8 cellular contexts compared by ENCODE assay signal in the genomic region with DNA sequence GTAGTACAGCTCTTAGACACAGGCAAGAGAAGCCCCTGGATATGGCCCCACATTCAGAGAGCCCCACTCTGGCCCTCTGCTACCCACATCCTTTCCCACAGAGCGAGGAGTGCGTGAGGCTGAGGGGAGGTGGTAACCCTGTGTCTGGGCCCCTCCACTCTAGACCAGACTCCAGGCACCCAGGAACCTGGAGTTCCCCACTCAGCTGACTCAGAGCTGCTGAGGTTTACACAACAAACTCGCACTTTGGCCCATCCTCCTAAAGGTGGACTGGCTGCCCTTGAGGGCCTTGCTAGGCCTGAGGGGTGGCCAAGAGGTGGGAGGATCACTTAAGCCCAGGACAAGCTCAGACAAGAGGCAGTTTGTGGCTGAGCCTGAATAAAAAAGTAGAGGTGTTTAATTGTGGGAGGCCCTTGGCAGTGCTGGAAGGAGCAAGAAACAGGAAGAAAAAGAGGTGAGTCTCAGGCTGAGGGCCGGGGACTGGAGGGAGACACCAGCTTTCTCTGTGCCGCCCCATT. TPM values are rescaled to one million over a fixed set of nuclear protein-coding genes. Genes with fewer than 3 reads are reported as not detected.
A peak's percentile ranks its signal among the peaks of the same experiment; 100 is the strongest.
DNase-seq lines count a peak whose midpoint lies in the region; ATAC-seq, FAIRE-seq and TF ChIP-seq lines count a peak whose summit lies in the region.

No MANE protein-coding gene starts in this region.

- H2BK15ac ChIP-seq in H9 (ENCODE audit: low read depth, low read length), result no peak overlapping the region

- H3K14ac ChIP-seq in H9 (ENCODE audit: insufficient read depth, low read length), result no peak overlapping the region

- no peak overlapping the region for H4K91ac ChIP-seq in H9 (ENCODE audit: insufficient read length, low read depth, low read length)

- no peaks in the 10 kb centered on the region for H3K79me1 ChIP-seq in H9 (ENCODE audit: insufficient read depth, low read depth, low read length, poor library complexity, severe bottlenecking)

- no peak overlapping the region for H2BK5ac ChIP-seq in H9 (ENCODE audit: insufficient read length, low read length)

- H2BK12ac ChIP-seq in H9 (ENCODE audit: insufficient read length, low read depth, low read length), result no peak overlapping the region

- BruUV-seq in HepG2 (replicated peaks; lab: Mats Ljungman, UMichigan), result no TSS peak

- peak overlapping the region in 1 of 3 experiments; percentile 40; a peak in 2 of 6 replicates for H3K4me3 ChIP-seq in HepG2 (replicated peaks in 1 of 3; ENCODE audit: insufficient read depth in 1 of 3, low read depth in 2 of 3, low read length in 3 of 3)

- no peak overlapping the region for H2BK20ac ChIP-seq in H9 (ENCODE audit: low read depth, low read length, poor library complexity, severe bottlenecking)

- peak overlapping the region; percentile 48 for H3K4me3 Mint-ChIP-seq in activated CD4-positive, alpha-beta T cell treated with anti-CD3 and anti-CD28 coated beads, Interleukin-2, amount 10 ng/mL, durations not matched to agents 24 days and 14 days
- no peak overlapping the region for H3K4me3 Mint-ChIP-seq in H9

- H3K4me1 Mint-ChIP-seq in activated CD4-positive, alpha-beta T cell treated with anti-CD3 and anti-CD28 coated beads, Interleukin-2, amount 10 ng/mL, durations not matched to agents 24 days and 14 days, result peaks cover 40% of the 10 kb centered on the region
- peaks cover 5 to 7% of the 10 kb centered on the region in 2 experiments; a peak in 3 of 4 replicates for H3K4me1 Mint-ChIP-seq in H9

- H3K4me1 ChIP-seq in HepG2 (ENCODE audit: insufficient read depth, low read length) (peaks cover 51% of the 10 kb centered on the region), H9 (ENCODE audit: insufficient read depth, low read length) (no peaks in the 10 kb centered on the region)

- H3K27me3 Mint-ChIP-seq in activated CD4-positive, alpha-beta T cell treated with anti-CD3 and anti-CD28 coated beads, Interleukin-2, amount 10 ng/mL, durations not matched to agents 24 days and 14 days, result no peaks in the 10 kb centered on the region
- peaks cover 4% of the 10 kb centered on the region; the same call in 1 of the 2 replicates for H3K27me3 Mint-ChIP-seq in H9 (ENCODE audit: low read depth)

- H2BK120ac ChIP-seq in H9 (ENCODE audit: low read depth, low read length, poor library complexity, severe bottlenecking), result no peak overlapping the region

- CTCF ChIA-PET in HepG2 (lab: Yijun Ruan, JAX; ENCODE audit: low intra/inter-chr PET ratio, low total read pairs), result no interaction called here

- no peaks in the 10 kb centered on the region for H4K20me1 ChIP-seq in HepG2 (ENCODE audit: insufficient read depth, low read length)
- no peaks in the 10 kb centered on the region for H4K20me1 ChIP-seq in H9 (ENCODE audit: control insufficient read depth, insufficient read depth, insufficient read length)

- H3K27me3 ChIP-seq in HepG2 (ENCODE audit: control insufficient read depth in 1 of 2, insufficient read depth in 2 of 2, low read length in 2 of 2) (no peaks in the 10 kb centered on the region), H9 (ENCODE audit: insufficient read depth, low read length) (no peaks in the 10 kb centered on the region)

- 0 out of 4 replicates have a peak, but pooled peaks of 1 of the 2 experiments have one; percentile 22 for TF ChIP-seq POLR2A in HepG2 (IDR thresholded peaks at IDR 0.05; ENCODE audit: insufficient read depth in 1 of 2, low read depth in 2 of 2, low read length in 2 of 2)

- ATAC-seq in HG02981 (IDR thresholded peaks at IDR 0.05; ENCODE audit: unreplicated experiment) (peak; percentile 83), HepG2 (peak; percentile 96), Right ventricle myocardium inferior (no peak)

- no peak overlapping the region for H3K4ac ChIP-seq in H9 (ENCODE audit: low read depth, low read length)

- H3K4me2 ChIP-seq in HepG2 (ENCODE audit: low read depth, low read length), result peak overlapping the region; percentile 60
- H3K4me2 ChIP-seq in H9 (ENCODE audit: insufficient read depth, insufficient read length, low read length), result no peak overlapping the region

- no peak overlapping the region for H3K18ac ChIP-seq in H9 (ENCODE audit: insufficient read length, low read depth, low read length)

- no peaks in the 10 kb centered on the region for H3K9me3 ChIP-seq in HepG2 (ENCODE audit: low read length)
- H3K9me3 ChIP-seq in H9 (ENCODE audit: control insufficient read depth, low read depth, low read length), result no peaks in the 10 kb centered on the region

- no peak for TF ChIP-seq RAD21 in HepG2 (CRISPR knock-in tag; IDR thresholded peaks at IDR 0.05)

- H4K8ac ChIP-seq in H9 (replicated peaks; ENCODE audit: insufficient read length, low read depth, low read length), result no peak overlapping the region

- POLR2A ChIA-PET in HepG2 (lab: Yijun Ruan, JAX), result interaction anchor here (0.7 to 3.8 kb wide), 8 partner anchors 11 to 528 kb away, joined by 3 to 36 read pairs (median 8); a partner anchor contains a TSS

- H3K27ac ChIP-seq in HepG2 (ENCODE audit: extremely low read length, insufficient read depth, low read length), result peak overlapping the region; percentile 57
- no peak overlapping the region for H3K27ac ChIP-seq in H9 (ENCODE audit: insufficient read length, low read depth, low read length)

- peaks cover 28% of the 10 kb centered on the region for H3K36me3 Mint-ChIP-seq in activated CD4-positive, alpha-beta T cell treated with anti-CD3 and anti-CD28 coated beads, Interleukin-2, amount 10 ng/mL, durations not matched to agents 24 days and 14 days (ENCODE audit: low read depth)
- peaks cover 0 to 6% (median 5%) of the 10 kb centered on the region in 3 experiments; a peak in 1 of 7 replicates for H3K36me3 Mint-ChIP-seq in H9 (ENCODE audit: insufficient read depth in 1 of 3, low read depth in 3 of 3)

- in situ Hi-C loops in HepG2 (cut with HindIII; ENCODE audit: extremely low pct_ligation_motif_present, low pct_unique_long_range_greater_than_20kb), result loop anchor here (5.0 kb wide), 1 partner anchor 98 kb away; no protein-coding TSS in a partner anchor

- H3K23me2 ChIP-seq in H9 (ENCODE audit: insufficient read length, low read depth, low read length, poor library complexity, severe bottlenecking), result no peaks in the 10 kb centered on the region

- no peak overlapping the region for H3K23ac ChIP-seq in H9 (ENCODE audit: insufficient read length, low read depth, low read length)

- peak; percentile 94 for FAIRE-seq in HepG2 (lab: Jason Lieb, UNC)

- no peak overlapping the region for H3K56ac ChIP-seq in H9 (ENCODE audit: insufficient read length, low read depth, low read length)

- H3T11ph ChIP-seq in H9 (ENCODE audit: low read length), result no peak overlapping the region

- peak; percentile 16 to 18 for DNase-seq in NOMO-1 (lab: John Stamatoyannopoulos, UW; ENCODE audit: unreplicated experiment in 2 of 2)
- no peak for DNase-seq in NOMO-1 treated with dmso at 0.1 percent for 144 hours (lab: John Stamatoyannopoulos, UW; ENCODE audit: unreplicated experiment)
- DNase-seq in activated CD4-positive, alpha-beta T cell treated with anti-CD3 and anti-CD28 coated beads, Interleukin-2, amount 10 ng/mL, durations not matched to agents 24 days and 14 days, result peak; percentile 87
- DNase-seq in HepG2 (ENCODE audit: low spot score), result peak; percentile 82
- no peak for DNase-seq in ecto neural progenitor cell (ENCODE audit: low spot score)
- no peak for DNase-seq in H9
- DNase-seq in Right ventricle myocardium inferior (ENCODE audit: missing footprints), result no peak

- WGBS in HepG2 (ENCODE audit: low lambda C conversion rate), result 23% methylated on average over 5 of the region's 5 CpGs
- no CpG with 5 or more reads among the region's 5 CpGs for WGBS in H9 (ENCODE audit: extremely low coverage, insufficient read length, low lambda C conversion rate)

- peak overlapping the region; percentile 89 for H3K27ac Mint-ChIP-seq in activated CD4-positive, alpha-beta T cell treated with anti-CD3 and anti-CD28 coated beads, Interleukin-2, amount 10 ng/mL, durations not matched to agents 24 days and 14 days
- H3K27ac Mint-ChIP-seq in H9, result no peak overlapping the region; a peak in 1 of 7 replicates

- no peaks in the 10 kb centered on the region for H3K9me3 Mint-ChIP-seq in activated CD4-positive, alpha-beta T cell treated with anti-CD3 and anti-CD28 coated beads, Interleukin-2, amount 10 ng/mL, durations not matched to agents 24 days and 14 days
- peaks cover 0 to 7% of the 10 kb centered on the region in 2 experiments; a peak in 2 of 5 replicates for H3K9me3 Mint-ChIP-seq in H9

- H2AFZ ChIP-seq in HepG2 (ENCODE audit: low read length) (no peak overlapping the region), H9 (ENCODE audit: low read length) (no peak overlapping the region)

- no peaks in the 10 kb centered on the region for H3K79me2 ChIP-seq in HepG2 (ENCODE audit: insufficient read depth, low read length)
- no peaks in the 10 kb centered on the region for H3K79me2 ChIP-seq in H9 (ENCODE audit: insufficient read depth, low read length)

- TF ChIP-seq CTCF in HepG2 (CRISPR knock-in tag; IDR thresholded peaks at IDR 0.05) (no peak), H9 (conservative IDR thresholded peaks at IDR 0.05) (no peak)

- no peak overlapping the region for H2AK5ac ChIP-seq in H9 (ENCODE audit: insufficient read length, low read length)

- H4K5ac ChIP-seq in H9 (ENCODE audit: insufficient read length, low read depth, low read length), result no peak overlapping the region

- H3K36me3 ChIP-seq in HepG2 (replicated peaks in 1 of 2; ENCODE audit: control insufficient read depth in 1 of 2, insufficient read depth in 2 of 2, low read length in 2 of 2), result no peaks in the 10 kb centered on the region

- H3K9ac ChIP-seq in HepG2 (ENCODE audit: insufficient read depth, low read depth, low read length) (peak overlapping the region; percentile 41; the same call in 1 of the 2 replicates), H9 (ENCODE audit: extremely low read depth, insufficient read length, low read length) (no peak overlapping the region)

- intact Hi-C loops in activated CD4-positive, alpha-beta T cell treated with anti-CD3 and anti-CD28 coated beads, Interleukin-2, amount 10 ng/mL, durations not matched to agents 24 days and 14 days (cut with micrococcal nuclease), result loop anchor here (1.0 to 2.0 kb wide), 2 partner anchors 18 to 46 kb away; no protein-coding TSS in a partner anchor
- intact Hi-C loops in HepG2 (cut with micrococcal nuclease; ENCODE audit: unreplicated experiment) (no loop called here), Right ventricle myocardium inferior (cut with DNase I) (no loop called here)

- TF ChIP-seq EP300 in HepG2 (IDR thresholded peaks at IDR 0.05; ENCODE audit: low read depth in 2 of 2, low read length in 2 of 2) (peak in 1 of 2 experiments; percentile 67; a peak in 3 of 4 replicates), HepG2 (CRISPR knock-in tag; IDR thresholded peaks at IDR 0.05; ENCODE audit: borderline replicate concordance) (no peak; the same call in 1 of the 2 replicates)

RNA-seq across cellular contexts. Expression of a gene that starts 10.7 kb away (rescaled TPM):
- total RNA-seq in activated CD4-positive, alpha-beta T cell treated with anti-CD3 and anti-CD28 coated beads, Interleukin-2, amount 10 ng/mL, durations not matched to agents 24 days and 14 days, result 14.6 and 16.2 TPM in 2 replicates
- 6.6 and 10.4 TPM in 2 replicates for total RNA-seq in HepG2 (2016; rRNA removed; fragmentation: Illumina TruSeq; extraction: Trizol)
- 0.79 and 0.91 TPM in 2 replicates for total RNA-seq in HepG2 (2016; cell fraction: cytosol; rRNA removed; fragmentation: Illumina TruSeq; extraction: Trizol; ENCODE audit: low read depth)
- 8.2 and 11.7 TPM in 2 replicates for total RNA-seq in HepG2 (2016; cell fraction: insoluble cytoplasmic fraction; rRNA removed; fragmentation: Illumina TruSeq; extraction: Trizol)
- total RNA-seq in HepG2 (2016; cell fraction: membrane; rRNA removed; fragmentation: Illumina TruSeq; extraction: Trizol), result 3.1 and 3.4 TPM in 2 replicates
- total RNA-seq in HepG2 (2016; cell fraction: nucleus; rRNA removed; fragmentation: Illumina TruSeq; extraction: Trizol), result 8.7 and 10.3 TPM in 2 replicates
- 7.7 and 11.4 TPM in 2 replicates for polyA plus RNA-seq in HepG2 (2011; rRNA removed)
- 5.9 and 9.6 TPM in 2 replicates for polyA plus RNA-seq in HepG2 (2011; cell fraction: cytosol; rRNA removed)
- polyA plus RNA-seq in HepG2 (2011; cell fraction: nucleus; rRNA removed), result 3.1 and 3.5 TPM in 2 replicates
- polyA plus RNA-seq in HepG2 (2012), result 6.1 and 6.7 TPM in 2 replicates
- 0.89 and 1.2 TPM in 2 replicates for polyA plus RNA-seq in HepG2 (2016; cell fraction: cytosol; fragmentation: Illumina TruSeq; extraction: Trizol; ENCODE audit: low read depth)
- 9.1 and 9.3 TPM in 2 replicates for polyA plus RNA-seq in HepG2 (2016; cell fraction: insoluble cytoplasmic fraction; fragmentation: Illumina TruSeq; extraction: Trizol; ENCODE audit: low read depth)
- polyA plus RNA-seq in HepG2 (2016; cell fraction: membrane; fragmentation: Illumina TruSeq; extraction: Trizol; ENCODE audit: low read depth), result 2.4 and 3.2 TPM in 2 replicates
- 14.0 and 15.8 TPM in 2 replicates for polyA plus RNA-seq in HepG2 (2016; cell fraction: nucleus; fragmentation: Illumina TruSeq; extraction: Trizol; ENCODE audit: insufficient read depth, low read depth)
- 9.4 and 15.8 TPM in 2 replicates for polyA minus RNA-seq in HepG2 (2011; rRNA and poly(A)+ RNA removed; ENCODE audit: low replicate concordance)
- 5.4 and 6.8 TPM in 2 replicates for polyA minus RNA-seq in HepG2 (2011; cell fraction: cytosol; rRNA and poly(A)+ RNA removed)
- polyA minus RNA-seq in HepG2 (2011; cell fraction: nucleus; rRNA and poly(A)+ RNA removed), result 4.5 and 7.8 TPM in 2 replicates
- 0.02 and 0.07 TPM in 2 replicates for total RNA-seq in H9 (2021)
- total RNA-seq in Right ventricle myocardium inferior, result 5.3 TPM

RNA-seq across cellular contexts. Expression of a gene that starts 21.8 kb away (rescaled TPM):
- 31.9 and 33.6 TPM in 2 replicates for total RNA-seq in activated CD4-positive, alpha-beta T cell treated with anti-CD3 and anti-CD28 coated beads, Interleukin-2, amount 10 ng/mL, durations not matched to agents 24 days and 14 days
- total RNA-seq in HepG2 (2016; rRNA removed; fragmentation: Illumina TruSeq; extraction: Trizol) (15.0 and 18.3 TPM in 2 replicates), H9 (2021) (30.4 and 30.7 TPM in 2 replicates), Right ventricle myocardium inferior (6.1 TPM)
- total RNA-seq in HepG2 (2016; cell fraction: cytosol; rRNA removed; fragmentation: Illumina TruSeq; extraction: Trizol; ENCODE audit: low read depth), result 6.2 and 6.8 TPM in 2 replicates
- total RNA-seq in HepG2 (2016; cell fraction: insoluble cytoplasmic fraction; rRNA removed; fragmentation: Illumina TruSeq; extraction: Trizol), result 14.9 and 17.4 TPM in 2 replicates
- total RNA-seq in HepG2 (2016; cell fraction: membrane; rRNA removed; fragmentation: Illumina TruSeq; extraction: Trizol), result 8.4 and 9.3 TPM in 2 replicates
- 13.8 and 18.3 TPM in 2 replicates for total RNA-seq in HepG2 (2016; cell fraction: nucleus; rRNA removed; fragmentation: Illumina TruSeq; extraction: Trizol)
- polyA plus RNA-seq in HepG2 (2011; rRNA removed), result 10.3 and 10.8 TPM in 2 replicates
- 7.7 and 9.5 TPM in 2 replicates for polyA plus RNA-seq in HepG2 (2011; cell fraction: cytosol; rRNA removed)
- 8.6 and 9.4 TPM in 2 replicates for polyA plus RNA-seq in HepG2 (2011; cell fraction: nucleus; rRNA removed)
- 9.4 and 10.8 TPM in 2 replicates for polyA plus RNA-seq in HepG2 (2012)
- 1.1 and 1.4 TPM in 2 replicates for polyA plus RNA-seq in HepG2 (2016; cell fraction: cytosol; fragmentation: Illumina TruSeq; extraction: Trizol; ENCODE audit: low read depth)
- 17.0 and 18.4 TPM in 2 replicates for polyA plus RNA-seq in HepG2 (2016; cell fraction: insoluble cytoplasmic fraction; fragmentation: Illumina TruSeq; extraction: Trizol; ENCODE audit: low read depth)
- polyA plus RNA-seq in HepG2 (2016; cell fraction: membrane; fragmentation: Illumina TruSeq; extraction: Trizol; ENCODE audit: low read depth), result 3.7 and 4.0 TPM in 2 replicates
- polyA plus RNA-seq in HepG2 (2016; cell fraction: nucleus; fragmentation: Illumina TruSeq; extraction: Trizol; ENCODE audit: insufficient read depth, low read depth), result 12.1 and 14.3 TPM in 2 replicates
- 19.3 and 24.5 TPM in 2 replicates for polyA minus RNA-seq in HepG2 (2011; rRNA and poly(A)+ RNA removed; ENCODE audit: low replicate concordance)
- polyA minus RNA-seq in HepG2 (2011; cell fraction: cytosol; rRNA and poly(A)+ RNA removed), result 9.0 and 10.3 TPM in 2 replicates
- polyA minus RNA-seq in HepG2 (2011; cell fraction: nucleus; rRNA and poly(A)+ RNA removed), result 27.7 and 29.1 TPM in 2 replicates

RNA-seq across cellular contexts. Expression of a gene that starts 44.0 kb away (rescaled TPM):
- 48.3 and 48.6 TPM in 2 replicates for total RNA-seq in activated CD4-positive, alpha-beta T cell treated with anti-CD3 and anti-CD28 coated beads, Interleukin-2, amount 10 ng/mL, durations not matched to agents 24 days and 14 days
- total RNA-seq in HepG2 (2016; rRNA removed; fragmentation: Illumina TruSeq; extraction: Trizol) (3.0 and 3.5 TPM in 2 replicates), H9 (2021) (6.7 and 7.6 TPM in 2 replicates), Right ventricle myocardium inferior (14.3 TPM)
- total RNA-seq in HepG2 (2016; cell fraction: cytosol; rRNA removed; fragmentation: Illumina TruSeq; extraction: Trizol; ENCODE audit: low read depth), result 0.71 and 0.81 TPM in 2 replicates
- 2.3 and 3.4 TPM in 2 replicates for total RNA-seq in HepG2 (2016; cell fraction: insoluble cytoplasmic fraction; rRNA removed; fragmentation: Illumina TruSeq; extraction: Trizol)
- 2.1 and 2.2 TPM in 2 replicates for total RNA-seq in HepG2 (2016; cell fraction: membrane; rRNA removed; fragmentation: Illumina TruSeq; extraction: Trizol)
- total RNA-seq in HepG2 (2016; cell fraction: nucleus; rRNA removed; fragmentation: Illumina TruSeq; extraction: Trizol), result 3.7 and 4.2 TPM in 2 replicates
- polyA plus RNA-seq in HepG2 (2011; rRNA removed), result 2.5 and 3.1 TPM in 2 replicates
- 2.4 and 2.6 TPM in 2 replicates for polyA plus RNA-seq in HepG2 (2011; cell fraction: cytosol; rRNA removed)
- 4.5 and 4.9 TPM in 2 replicates for polyA plus RNA-seq in HepG2 (2011; cell fraction: nucleus; rRNA removed)
- 1.8 and 2.7 TPM in 2 replicates for polyA plus RNA-seq in HepG2 (2012)
- polyA plus RNA-seq in HepG2 (2016; cell fraction: cytosol; fragmentation: Illumina TruSeq; extraction: Trizol; ENCODE audit: low read depth), result 0.26 TPM in 2 replicates
- 1.9 TPM in 2 replicates for polyA plus RNA-seq in HepG2 (2016; cell fraction: insoluble cytoplasmic fraction; fragmentation: Illumina TruSeq; extraction: Trizol; ENCODE audit: low read depth)
- 0.66 and 0.70 TPM in 2 replicates for polyA plus RNA-seq in HepG2 (2016; cell fraction: membrane; fragmentation: Illumina TruSeq; extraction: Trizol; ENCODE audit: low read depth)
- 3.4 and 3.9 TPM in 2 replicates for polyA plus RNA-seq in HepG2 (2016; cell fraction: nucleus; fragmentation: Illumina TruSeq; extraction: Trizol; ENCODE audit: insufficient read depth, low read depth)
- polyA minus RNA-seq in HepG2 (2011; rRNA and poly(A)+ RNA removed; ENCODE audit: low replicate concordance), result 4.2 and 7.4 TPM in 2 replicates
- polyA minus RNA-seq in HepG2 (2011; cell fraction: cytosol; rRNA and poly(A)+ RNA removed), result 2.6 TPM in 2 replicates
- 5.2 and 7.2 TPM in 2 replicates for polyA minus RNA-seq in HepG2 (2011; cell fraction: nucleus; rRNA and poly(A)+ RNA removed)

Comparison
In these comparisons a context has a peak if more than half of its experiments do, and no peak if none do; other contexts are left out.
1. DNase-seq: peak in NOMO-1 (2 of 2), activated CD4-positive, alpha-beta T cell treated with anti-CD3 and anti-CD28 coated beads, Interleukin-2, amount 10 ng/mL, durations not matched to agents 24 days and 14 days (single experiment) and HepG2 (single experiment); none in NOMO-1 treated with dmso at 0.1 percent for 144 hours (single experiment), ecto neural progenitor cell (single experiment), H9 (single experiment) and Right ventricle myocardium inferior (single experiment).